In genomic region chr7:107103369-107103768, GRCh38 we compare ENCODE assay signal across 11 cellular contexts. TPM values are rescaled to one million over a fixed set of nuclear protein-coding genes. Genes with fewer than 3 reads are reported as not detected.
A peak's percentile ranks its signal among the peaks of the same experiment; 100 is the strongest.
DNase-seq lines count a peak whose midpoint lies in the region; TF ChIP-seq lines count a peak whose summit lies in the region.
"Had no signal": no experiment of that assay in that cellular context is flagged by ENCODE, and none has a peak within 500 bp of the region (broad histone marks: within the 10 kb centered on the region; RNA-seq: fewer than 3 reads in every experiment).

No MANE protein-coding gene starts in this region.

- no peaks in the 10 kb centered on the region for H3K9me3 ChIP-seq in smooth muscle cell (replicated peaks; ENCODE audit: low read depth)
- H3K9me3 ChIP-seq in suprapubic skin, result no peaks in the 10 kb centered on the region

- no peaks in the 10 kb centered on the region for H3K27me3 Mint-ChIP-seq in dendritic cell treated with granulocyte-macrophage colony-stimulating factor and Interleukin-4, amounts not matched to agents 40 ng/mL and 50 ng/mL, for 4 days

- peak overlapping the region; percentile 56 for H3K4me2 ChIP-seq in smooth muscle cell
- H3K4me2 ChIP-seq: GM23338 had no signal

- H3K4me3 Mint-ChIP-seq in dendritic cell treated with granulocyte-macrophage colony-stimulating factor and Interleukin-4, amounts not matched to agents 40 ng/mL and 50 ng/mL, for 4 days, result peak overlapping the region; percentile 40
- H3K4me3 Mint-ChIP-seq: GM23338 had no signal

- no peaks in the 10 kb centered on the region for H3F3A ChIP-seq in smooth muscle cell (ENCODE audit: low read depth)

- H3K27ac ChIP-seq in smooth muscle cell (ENCODE audit: low read depth) (peak overlapping the region; percentile 57), suprapubic skin (no peak overlapping the region)
- H3K27ac ChIP-seq: heart left ventricle, parathyroid adenoma had no signal

- H3K79me2 ChIP-seq in smooth muscle cell (ENCODE audit: low read depth), result no peaks in the 10 kb centered on the region

- H3K36me3 ChIP-seq in smooth muscle cell (ENCODE audit: low read depth) (no peaks in the 10 kb centered on the region), suprapubic skin (no peaks in the 10 kb centered on the region)
- H3K36me3 ChIP-seq: heart left ventricle had no signal

- no peak for TF ChIP-seq EP300 in suprapubic skin (IDR thresholded peaks at IDR 0.05)

- H4K20me1 ChIP-seq in smooth muscle cell (ENCODE audit: low read depth), result no peaks in the 10 kb centered on the region

- peak overlapping the region; percentile 14 for H2AFZ ChIP-seq in smooth muscle cell (ENCODE audit: low read depth)
- H2AFZ ChIP-seq: GM23338, parathyroid adenoma had no signal

- intact Hi-C loops in dendritic cell treated with granulocyte-macrophage colony-stimulating factor and Interleukin-4, amounts not matched to agents 40 ng/mL and 50 ng/mL, for 4 days (cut with micrococcal nuclease), result no loop called here

- no peak for TF ChIP-seq POLR2A in suprapubic skin (IDR thresholded peaks at IDR 0.05)

- no peak overlapping the region for H3K4me3 ChIP-seq in smooth muscle cell
- H3K4me3 ChIP-seq in suprapubic skin, result no peak overlapping the region
- H3K4me3 ChIP-seq: GM23338, heart left ventricle had no signal

- no peak overlapping the region for H3K9ac ChIP-seq in smooth muscle cell (ENCODE audit: low read depth)
- H3K9ac ChIP-seq: parathyroid adenoma had no signal

- H3K4me1 Mint-ChIP-seq in dendritic cell treated with granulocyte-macrophage colony-stimulating factor and Interleukin-4, amounts not matched to agents 40 ng/mL and 50 ng/mL, for 4 days (ENCODE audit: low read depth), result peaks cover 38% of the 10 kb centered on the region

- DNase-seq in DMS53 (lab: John Stamatoyannopoulos, UW) (peak; percentile 34), DMS53 treated with DMSO at 0.1 percent for 48 hours (lab: John Stamatoyannopoulos, UW; ENCODE audit: unreplicated experiment) (no peak), RKO (ENCODE audit: low spot score) (peak; percentile 30), smooth muscle cell (lab: John Stamatoyannopoulos, UW; ENCODE audit: unreplicated experiment) (no peak), NCI-H2081 treated with DMSO at 0.1 percent for 48 hours (lab: John Stamatoyannopoulos, UW) (no peak), suprapubic skin (ENCODE audit: low spot score in 2 of 2) (no peak), NCI-H526 treated with DMSO at 0.1 percent for 48 hours (lab: John Stamatoyannopoulos, UW) (no peak)
- DNase-seq: heart left ventricle had no signal

- no peak for TF ChIP-seq CTCF in smooth muscle cell (IDR thresholded peaks at IDR 0.05; ENCODE audit: borderline replicate concordance, insufficient read depth, poor library complexity, severe bottlenecking)
- no peak for TF ChIP-seq CTCF in suprapubic skin (IDR thresholded peaks at IDR 0.05)

- H3K4me1 ChIP-seq in smooth muscle cell (ENCODE audit: low read depth), result no peaks in the 10 kb centered on the region
- no peaks in the 10 kb centered on the region for H3K4me1 ChIP-seq in suprapubic skin
- H3K4me1 ChIP-seq: parathyroid adenoma had no signal

- peaks cover 2% of the 10 kb centered on the region for H3K9me3 Mint-ChIP-seq in dendritic cell treated with granulocyte-macrophage colony-stimulating factor and Interleukin-4, amounts not matched to agents 40 ng/mL and 50 ng/mL, for 4 days

- H3K27ac Mint-ChIP-seq in dendritic cell treated with granulocyte-macrophage colony-stimulating factor and Interleukin-4, amounts not matched to agents 40 ng/mL and 50 ng/mL, for 4 days, result peak overlapping the region; percentile 76
- H3K27ac Mint-ChIP-seq: GM23338 had no signal

- 31% methylated on average over 4 of the region's 4 CpGs for WGBS in smooth muscle cell (ENCODE audit: low lambda C conversion rate)
- 51% methylated on average over 4 of the region's 4 CpGs for WGBS in suprapubic skin

- H3K27me3 ChIP-seq in smooth muscle cell (ENCODE audit: low read depth) (no peaks in the 10 kb centered on the region), suprapubic skin (no peaks in the 10 kb centered on the region)
- H3K27me3 ChIP-seq: heart left ventricle had no signal

- no peaks in the 10 kb centered on the region for H3K36me3 Mint-ChIP-seq in dendritic cell treated with granulocyte-macrophage colony-stimulating factor and Interleukin-4, amounts not matched to agents 40 ng/mL and 50 ng/mL, for 4 days (ENCODE audit: low read depth)

RNA-seq across cellular contexts. Expression of gene PRKAR2B, which starts 58.9 kb away (rescaled TPM):
- total RNA-seq in smooth muscle cell (3.5 and 4.4 TPM in 2 replicates), suprapubic skin (10 to 100 TPM in 1 of 4 donors, 1 to 10 TPM in 3; 4.2 to 10.8 (median 6.2) TPM)
- polyA plus RNA-seq in smooth muscle cell, result 3.4 and 6.1 TPM in 2 replicates

Comparison
In these comparisons a context has a peak if more than half of its experiments do, and no peak if none do; other contexts are left out.
1. DNase-seq: peak in DMS53 (single experiment) and RKO (single experiment); none in DMS53 treated with DMSO at 0.1 percent for 48 hours (single experiment), smooth muscle cell (single experiment), NCI-H2081 treated with DMSO at 0.1 percent for 48 hours (single experiment), suprapubic skin (0 of 2) and NCI-H526 treated with DMSO at 0.1 percent for 48 hours (single experiment).